17 cellular contexts compared by ENCODE assay signal in the genomic region with DNA sequence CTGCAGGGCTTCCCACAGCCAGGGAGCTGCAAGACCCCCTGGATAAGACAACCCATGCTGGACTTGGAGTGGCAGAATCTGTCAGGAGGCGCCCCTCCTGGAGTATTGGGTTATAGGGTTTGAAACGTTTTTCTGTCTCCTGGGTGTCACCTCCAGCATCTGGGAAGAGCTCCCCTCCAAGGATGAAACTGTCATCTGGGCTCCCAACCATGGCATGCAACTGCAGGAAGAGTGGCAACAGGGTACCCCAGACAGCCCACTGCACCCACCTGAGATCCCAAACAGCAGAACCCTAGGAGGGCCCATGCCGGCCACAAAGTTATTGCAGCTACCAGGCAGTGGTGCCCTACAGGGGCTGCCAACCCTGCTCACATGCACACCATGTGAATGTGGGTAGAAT. TPM values are rescaled to one million over a fixed set of nuclear protein-coding genes. Genes with fewer than 3 reads are reported as not detected.
"Had no signal": no experiment of that assay in that cellular context is flagged by ENCODE, and none has a peak within 500 bp of the region (broad histone marks: within the 10 kb centered on the region; RNA-seq: fewer than 3 reads in every experiment).

No MANE protein-coding gene starts in this region.

- H3K4me3 Mint-ChIP-seq: activated naive CD8-positive, alpha-beta T cell treated with anti-CD3 and anti-CD28 coated beads for 36 hours; activated T-cell treated with anti-CD3 and anti-CD28 coated beads, Interleukin-2, amount 50 U/mL, for 4 hours; T-helper 17 cell had no signal

- H3K4me1 ChIP-seq: vagina had no signal

- FAIRE-seq: bronchial epithelial cell had no signal

- H3K4me3 ChIP-seq: left lung, thyroid gland, vagina had no signal

- H3K36me3 ChIP-seq: left lung, thyroid gland, vagina had no signal

- DNase-seq: activated CD4-positive, alpha-beta T cell treated with anti-CD3 and anti-CD28 coated beads, Interleukin-2, amount 50 U/mL, for 48 hours; activated CD4-positive, CD25-positive, alpha-beta regulatory T cell treated with anti-CD3 and anti-CD28 coated beads, Interleukin-2, amount 50 U/mL, for 72 hours; activated effector memory CD4-positive, alpha-beta T cell treated with anti-CD3 and anti-CD28 coated beads, Interleukin-2, amount 50 U/mL, for 16 hours; activated T-cell treated with anti-CD3 and anti-CD28 coated beads, Interleukin-2, amount 50 U/mL, for 4 hours; effector CD4-positive, alpha-beta T cell; foreskin melanocyte; islet precursor cell; left lung; mesenchymal stem cell; stimulated activated CD4-positive, alpha-beta T cell treated with anti-CD3 and anti-CD28 coated beads, Interleukin-4, amount 100 ng/mL, for 4 hours; T-helper 17 cell; thyroid gland had no signal

- H3K9me3 ChIP-seq: left lung, thyroid gland, vagina had no signal

- H3K27ac Mint-ChIP-seq: activated naive CD8-positive, alpha-beta T cell treated with anti-CD3 and anti-CD28 coated beads for 36 hours; T-helper 17 cell had no signal

- H3K9me3 Mint-ChIP-seq: activated naive CD8-positive, alpha-beta T cell treated with anti-CD3 and anti-CD28 coated beads for 36 hours; activated T-cell treated with anti-CD3 and anti-CD28 coated beads, Interleukin-2, amount 50 U/mL, for 4 hours; neural crest cell had no signal

- H3K27ac ChIP-seq: left lung, skin epidermis, thyroid gland, vagina had no signal

- H3K36me3 Mint-ChIP-seq: activated naive CD8-positive, alpha-beta T cell treated with anti-CD3 and anti-CD28 coated beads for 36 hours had no signal

- ATAC-seq: left lung had no signal

- H3K27me3 ChIP-seq: thyroid gland had no signal

RNA-seq across cellular contexts. Expression of gene GSG1L, which starts 0.6 kb away (rescaled TPM):
- total RNA-seq: activated naive CD8-positive, alpha-beta T cell treated with anti-CD3 and anti-CD28 coated beads for 36 hours; activated T-cell treated with anti-CD3 and anti-CD28 coated beads, Interleukin-2, amount 50 U/mL, for 4 hours; bronchial epithelial cell; neural crest cell; T-helper 17 cell; thyroid gland; vagina had no signal
